In the genomic region with DNA sequence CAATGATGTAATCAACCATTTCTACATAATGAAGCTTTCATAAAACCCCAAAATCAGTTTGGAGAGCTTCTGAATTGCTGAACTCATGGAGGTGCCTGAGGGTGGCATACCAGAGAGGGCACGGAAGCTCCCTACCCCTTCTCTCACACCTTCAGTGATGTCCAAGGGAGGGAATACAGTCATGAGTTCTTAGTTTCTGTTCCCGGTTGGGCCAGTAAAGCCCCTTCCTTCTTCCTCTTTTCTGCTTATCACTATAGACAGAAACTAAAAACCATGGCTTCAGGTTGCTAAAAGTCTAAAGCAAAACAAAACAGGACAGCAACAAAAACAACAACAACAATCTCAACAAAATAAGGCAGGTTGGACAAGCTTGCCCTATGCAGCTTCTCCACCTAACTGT, we compare ENCODE assay signal across 8 cellular contexts.
DNase-seq lines count a peak whose midpoint lies in the region; ATAC-seq, FAIRE-seq and TF ChIP-seq lines count a peak whose summit lies in the region.
"Not testable (repeated sequence)": the region's sequence is repeated elsewhere in the genome, so short reads cannot be mapped to it uniquely, and the experiment has no call there.

No MANE protein-coding gene starts in this region.

- H3K4me3 Mint-ChIP-seq in memory B cell = not testable (repeated sequence)

- TF ChIP-seq CTCF in MM.1S (IDR thresholded peaks at IDR 0.05; ENCODE audit: low read length); Peyer's patch (IDR thresholded peaks at IDR 0.05): not testable (repeated sequence)

- H3K27me3 ChIP-seq in MM.1S (replicated peaks; ENCODE audit: insufficient read depth, low read length); Peyer's patch: not testable (repeated sequence)

- not testable (repeated sequence) for H3K9me2 ChIP-seq in MM.1S (replicated peaks; ENCODE audit: insufficient read depth, low read length)

- H3K27ac ChIP-seq in MM.1S (ENCODE audit: low read length) = peak overlapping the region; percentile 13; the same call in 1 of the 2 replicates
- peak overlapping the region in 1 of 4 donors; percentile 38 for H3K27ac ChIP-seq in Peyer's patch

- H4K20me1 ChIP-seq in MM.1S (ENCODE audit: insufficient read depth, low read length) = not testable (repeated sequence)

- not testable (repeated sequence) for H3K4me1 ChIP-seq in MM.1S (ENCODE audit: low read length); Peyer's patch

- DNase-seq in GM12891 (ENCODE audit: insufficient read length, low spot score); MM.1S: not testable (repeated sequence)
- DNase-seq in Peyer's patch (peak in 2 of 3 donors; percentile 41 to 51), memory B cell (ENCODE audit: low spot score in 2 of 2) (peak in 1 of 2 donors; percentile 74)

- not testable (repeated sequence) for H3K36me3 Mint-ChIP-seq in memory B cell

- TF ChIP-seq POLR2A in GM12891 (IDR thresholded peaks at IDR 0.05; ENCODE audit: low read depth, low read length); Peyer's patch (IDR thresholded peaks at IDR 0.05): not testable (repeated sequence)

- H3K4me3 ChIP-seq in MM.1S (ENCODE audit: low read length); Peyer's patch: not testable (repeated sequence)

- not testable (repeated sequence) for H3K9ac ChIP-seq in MM.1S (ENCODE audit: low read length)

- H3K79me2 ChIP-seq in MM.1S (ENCODE audit: low read length) = not testable (repeated sequence)

- H3K27me3 Mint-ChIP-seq in memory B cell = not testable (repeated sequence)

- H2AFZ ChIP-seq in MM.1S (ENCODE audit: low read length) = not testable (repeated sequence)

- H3K9me3 Mint-ChIP-seq in memory B cell = not testable (repeated sequence)

- not testable (repeated sequence) for H3K36me3 ChIP-seq in MM.1S (replicated peaks; ENCODE audit: insufficient read depth, low read length); Peyer's patch

- not testable (repeated sequence) for FAIRE-seq in GM12891 (lab: Jason Lieb, UNC)

- H3K4me2 ChIP-seq in MM.1S (ENCODE audit: low read depth, low read length) = not testable (repeated sequence)

- peaks cover 15% of the 10 kb centered on the region for H3K4me1 Mint-ChIP-seq in memory B cell

- not testable (repeated sequence) for H3K9me3 ChIP-seq in MM.1S (replicated peaks; ENCODE audit: insufficient read depth, low read length); Peyer's patch

- ATAC-seq in GM19023 (IDR thresholded peaks at IDR 0.05; ENCODE audit: unreplicated experiment) = peak; percentile 76
- peak; percentile 81 for ATAC-seq in GM21447 (IDR thresholded peaks at IDR 0.05; ENCODE audit: unreplicated experiment)
- peak; percentile 81 for ATAC-seq in HG02759 (IDR thresholded peaks at IDR 0.05; ENCODE audit: unreplicated experiment)
- peak; percentile 59 for ATAC-seq in HG03139 (IDR thresholded peaks at IDR 0.05; ENCODE audit: unreplicated experiment)
- ATAC-seq in memory B cell (ENCODE audit: low read depth) = peak; percentile 97

- H3F3A ChIP-seq in MM.1S (ENCODE audit: insufficient read depth, low read length) = not testable (repeated sequence)

- peak overlapping the region; percentile 98 for H3K27ac Mint-ChIP-seq in memory B cell

TF ChIP-seq in GM12891, 5 proteins besides CTCF, POLR2A, EP300 and RAD21:
- TF ChIP-seq SPI1 (IDR thresholded peaks at IDR 0.05; ENCODE audit: low read depth, low read length) = peak; percentile 58
